In the genomic region with DNA sequence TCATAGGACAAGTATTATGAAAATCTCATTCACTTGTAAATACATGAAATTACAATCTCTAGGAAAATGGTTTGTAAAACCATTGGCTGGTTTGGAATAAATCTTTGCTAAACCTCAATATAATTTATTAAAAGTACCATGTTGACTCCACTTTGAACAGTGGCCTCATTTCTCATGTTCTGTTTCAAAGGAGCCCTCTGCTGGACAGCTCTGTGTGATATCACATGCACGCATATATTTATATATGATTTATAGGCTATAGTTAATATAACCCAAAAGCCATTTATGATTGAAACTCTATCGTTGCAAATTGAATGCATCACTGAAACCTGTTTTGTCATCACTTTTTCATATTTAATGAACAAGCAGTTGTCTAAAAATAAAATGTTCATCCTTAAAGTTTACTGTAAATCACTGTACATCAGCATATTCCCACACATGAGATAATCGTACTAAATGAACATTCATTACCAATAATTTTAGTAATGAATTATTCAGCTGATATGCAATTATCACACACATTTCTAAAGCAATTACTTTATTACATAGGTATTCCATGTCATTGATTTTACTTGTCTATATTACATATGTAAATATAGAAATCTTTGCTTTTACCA, we compare ENCODE assay signal across 8 cellular contexts.
A peak's percentile ranks its signal among the peaks of the same experiment; 100 is the strongest.
DNase-seq lines count a peak whose midpoint lies in the region; FAIRE-seq and TF ChIP-seq lines count a peak whose summit lies in the region.

No MANE protein-coding gene starts in this region.

- H3K9me3 ChIP-seq in endothelial cell of umbilical vein (replicated peaks; ENCODE audit: control insufficient read depth, insufficient read depth, low read length) (no peaks in the 10 kb centered on the region), sigmoid colon (no peaks in the 10 kb centered on the region)

- H3K4me3 ChIP-seq in endothelial cell of umbilical vein (replicated peaks in 1 of 3; ENCODE audit: insufficient read depth in 1 of 3, low read depth in 1 of 3, low read length in 3 of 3): no peak overlapping the region
- no peak overlapping the region for H3K4me3 ChIP-seq in sigmoid colon

- H3K9ac ChIP-seq in endothelial cell of umbilical vein (replicated peaks; ENCODE audit: extremely low read depth, insufficient read depth, low read length): no peak overlapping the region

- TF ChIP-seq POLR2A in endothelial cell of umbilical vein (IDR thresholded peaks at IDR 0.05; ENCODE audit: low read depth, low read length): no peak
- no peak for TF ChIP-seq POLR2A in sigmoid colon (IDR thresholded peaks at IDR 0.05)

- H3K27me3 ChIP-seq in endothelial cell of umbilical vein (ENCODE audit: control insufficient read depth in 2 of 2, insufficient read depth in 2 of 2, low read length in 2 of 2): no peaks in the 10 kb centered on the region
- no peaks in the 10 kb centered on the region for H3K27me3 ChIP-seq in sigmoid colon

- TF ChIP-seq CTCF in endothelial cell of umbilical vein (IDR thresholded peaks at IDR 0.05; ENCODE audit: extremely low read depth in 1 of 2, insufficient read depth in 1 of 2, low read depth in 1 of 2, low read length in 2 of 2): peak; percentile 17 to 33
- TF ChIP-seq CTCF in sigmoid colon (IDR thresholded peaks at IDR 0.05): peak in 3 of 4 experiments; percentile 14 to 37 (median 25)

- no peaks in the 10 kb centered on the region for H3K9me1 ChIP-seq in endothelial cell of umbilical vein (replicated peaks; ENCODE audit: control insufficient read depth, extremely low read depth, insufficient read depth, low read length)

- FAIRE-seq in endothelial cell of umbilical vein (lab: Jason Lieb, UNC): no peak

- DNase-seq in activated CD4-positive, alpha-beta T cell treated with anti-CD3 and anti-CD28 coated beads for 48 hours: peak; percentile 6
- DNase-seq in activated CD4-positive, alpha-beta T cell treated with anti-CD3 and anti-CD28 coated beads, Interleukin-2, amount 50 U/mL, for 1 hour: no peak
- DNase-seq in NCI-H748 (lab: John Stamatoyannopoulos, UW; ENCODE audit: unreplicated experiment) (peak; percentile 57), endothelial cell of umbilical vein (ENCODE audit: low read depth, low spot score) (peak; percentile 43), sigmoid colon (no peak), NCI-H1048 (lab: John Stamatoyannopoulos, UW) (no peak), HuH-7 (ENCODE audit: low spot score) (no peak), cortex of kidney (lab: John Stamatoyannopoulos, UW) (no peak)

- H4K20me1 ChIP-seq in endothelial cell of umbilical vein (replicated peaks; ENCODE audit: control insufficient read depth, extremely low read depth, insufficient read depth, low read length): no peaks in the 10 kb centered on the region

- BruUV-seq in endothelial cell of umbilical vein (replicated peaks; lab: Mats Ljungman, UMichigan): no TSS peak

- no peak overlapping the region for H2AFZ ChIP-seq in endothelial cell of umbilical vein (ENCODE audit: low read depth, low read length)

- 34 to 45% methylated on average over 3 of the region's 3 CpGs for WGBS in sigmoid colon, 2 donors

- H3K4me1 ChIP-seq in endothelial cell of umbilical vein (ENCODE audit: control insufficient read depth, extremely low read depth, insufficient read depth, low read length) (no peaks in the 10 kb centered on the region), sigmoid colon (no peaks in the 10 kb centered on the region)

- H3K79me2 ChIP-seq in endothelial cell of umbilical vein (ENCODE audit: control insufficient read depth, insufficient read depth, low read length): no peaks in the 10 kb centered on the region

- no peak for TF ChIP-seq EP300 in sigmoid colon (IDR thresholded peaks at IDR 0.05)

- dilution Hi-C loops in endothelial cell of umbilical vein (cut with MboI; ENCODE audit: extremely low pct_ligation_motif_present, low sequenced_read_pairs): no loop called here

- intact Hi-C loops in endothelial cell of umbilical vein (cut with micrococcal nuclease): loop anchor here (1.0 to 2.0 kb wide), 4 partner anchors 360 to 856 kb away; no protein-coding TSS in a partner anchor
- intact Hi-C loops in sigmoid colon (cut with DNase I): loop anchor here (10.0 kb wide), 1 partner anchor 858 kb away; no protein-coding TSS in a partner anchor

- H3K27ac ChIP-seq in endothelial cell of umbilical vein (ENCODE audit: insufficient read depth, low read depth, low read length) (no peak overlapping the region), sigmoid colon (no peak overlapping the region)

- CTCF ChIA-PET in endothelial cell of umbilical vein (lab: Charles Lee): interaction anchor here (0.6 to 3.3 kb wide), 8 partner anchors 14 to 1749 kb away, joined by 3 to 27 read pairs (median 4); no protein-coding TSS in a partner anchor

- no peak overlapping the region for H3K4me2 ChIP-seq in endothelial cell of umbilical vein (ENCODE audit: insufficient read depth, low read length)

- H3K36me3 ChIP-seq in endothelial cell of umbilical vein (ENCODE audit: control insufficient read depth in 2 of 2, extremely low read depth in 1 of 2, insufficient read depth in 2 of 2, low read length in 2 of 2) (no peaks in the 10 kb centered on the region), sigmoid colon (no peaks in the 10 kb centered on the region)

- POLR2A ChIA-PET in endothelial cell of umbilical vein (lab: Charles Lee): no interaction called here

TF ChIP-seq in endothelial cell of umbilical vein, 7 proteins besides CTCF, POLR2A, EP300 and RAD21:
- TF ChIP-seq, protein P1, sequence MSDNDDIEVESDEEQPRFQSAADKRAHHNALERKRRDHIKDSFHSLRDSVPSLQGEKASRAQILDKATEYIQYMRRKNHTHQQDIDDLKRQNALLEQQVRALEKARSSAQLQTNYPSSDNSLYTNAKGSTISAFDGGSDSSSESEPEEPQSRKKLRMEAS (IDR thresholded peaks at IDR 0.05; ENCODE audit: insufficient read depth, insufficient read length): no peak
- TF ChIP-seq MYC (IDR thresholded peaks at IDR 0.05; ENCODE audit: low read depth, low read length) (no peak), POLR2AphosphoS5 (IDR thresholded peaks at IDR 0.05; ENCODE audit: insufficient read depth, low read depth, low read length) (no peak), FOS (IDR thresholded peaks at IDR 0.05; ENCODE audit: borderline replicate concordance, insufficient read depth, low read length) (no peak)

Comparison
In these comparisons a context has a peak if more than half of its experiments do, and no peak if none do; other contexts are left out.
1. DNase-seq: peak in activated CD4-positive, alpha-beta T cell treated with anti-CD3 and anti-CD28 coated beads for 48 hours (single experiment), NCI-H748 (single experiment) and endothelial cell of umbilical vein (single experiment); none in activated CD4-positive, alpha-beta T cell treated with anti-CD3 and anti-CD28 coated beads, Interleukin-2, amount 50 U/mL, for 1 hour (single experiment), sigmoid colon (single experiment), NCI-H1048 (single experiment), HuH-7 (single experiment) and cortex of kidney (single experiment).